ENCODE assay signal across 11 cellular contexts in the genomic region with DNA sequence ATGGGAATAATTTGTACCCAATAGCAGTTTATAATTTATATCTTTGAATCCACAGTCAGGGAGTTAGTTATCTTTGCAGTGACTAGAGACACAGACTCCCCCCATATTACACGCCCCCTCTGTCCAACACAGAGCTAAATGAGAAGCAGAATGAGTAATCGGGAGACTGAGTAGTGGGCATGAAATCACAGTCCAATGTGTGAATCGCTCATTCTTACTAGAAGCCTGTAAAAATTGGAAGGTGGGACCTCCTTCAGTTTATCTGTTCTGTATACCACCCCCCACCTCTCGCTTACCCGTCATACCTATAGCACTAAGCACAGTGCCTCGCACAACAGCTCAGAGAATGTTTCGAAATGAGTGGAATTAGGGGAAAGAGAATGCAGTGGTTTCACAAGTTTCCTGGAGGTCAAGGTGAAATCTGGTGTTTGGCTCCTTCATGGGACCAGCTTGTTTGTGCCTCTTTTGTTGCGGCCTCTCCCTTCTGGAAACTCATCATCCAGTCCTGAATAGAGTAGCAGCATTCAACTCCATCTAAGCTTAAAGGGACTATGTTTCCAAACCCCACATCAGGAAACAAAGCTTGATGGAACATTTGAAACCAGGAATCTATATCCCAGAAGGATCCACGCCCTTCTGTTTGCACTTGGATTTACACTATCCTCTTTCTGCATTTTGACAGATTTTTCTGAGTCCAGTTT. TPM values are rescaled to one million over a fixed set of nuclear protein-coding genes. Genes with fewer than 3 reads are reported as not detected.
A peak's percentile ranks its signal among the peaks of the same experiment; 100 is the strongest.
DNase-seq lines count a peak whose midpoint lies in the region; ATAC-seq, FAIRE-seq and TF ChIP-seq lines count a peak whose summit lies in the region.
"Had no signal": no experiment of that assay in that cellular context is flagged by ENCODE, and none has a peak within 500 bp of the region (broad histone marks: within the 10 kb centered on the region; RNA-seq: fewer than 3 reads in every experiment).

No MANE protein-coding gene starts in this region.

- H3K36me3 ChIP-seq in K562 (ENCODE audit: control insufficient read depth, insufficient read depth, low read length) (no peaks in the 10 kb centered on the region), heart right ventricle (no peaks in the 10 kb centered on the region)

- intact Hi-C loops in K562 (cut with micrococcal nuclease) (loop anchor here (2.0 kb wide), 1 partner anchor 58 kb away; no protein-coding TSS in a partner anchor), heart right ventricle (cut with DNase I) (no loop called here)

- TF ChIP-seq RAD21 in K562 (CRISPR knock-in tag; conservative IDR thresholded peaks at IDR 0.05 in 1 of 2, IDR thresholded peaks at IDR 0.05 in 1 of 2), result no peak

- peak overlapping the region; percentile 73 for H3K27ac ChIP-seq in K562 (ENCODE audit: extremely low read depth, low read depth, low read length)
- H3K27ac ChIP-seq in heart right ventricle, result no peak overlapping the region

- POLR2A ChIA-PET in K562 (lab: Yijun Ruan, JAX), result interaction anchor here (0.5 to 2.0 kb wide), 25 partner anchors 8 to 72 kb away, joined by 3 to 9 read pairs (median 4); no protein-coding TSS in a partner anchor

- H2AFZ ChIP-seq in K562 (ENCODE audit: low read depth, low read length), result peak overlapping the region; percentile 56

- H3K4me3 Mint-ChIP-seq in activated T-cell treated with anti-CD3 and anti-CD28 coated beads, Interleukin-2, amount 50 U/mL, for 24 hours, result peak overlapping the region; percentile 23
- H3K4me3 Mint-ChIP-seq in stimulated activated naive CD8-positive, alpha-beta T cell treated with anti-CD3 and anti-CD28 coated beads, Interleukin-15, Interleukin-2, amounts not matched to agents 100 ng/mL and 50 ng/mL, for 24 hours, result no peak overlapping the region
- H3K4me3 Mint-ChIP-seq: stimulated activated naive B cell treated with anti-CD40 and anti-IgM and Interleukin-4, amounts not matched to agents 10 μg/mL and 1 μg/mL and 100 μg/mL, for 72 hours had no signal

- H3K79me2 ChIP-seq in K562 (ENCODE audit: control insufficient read depth, insufficient read depth, low read length), result no peaks in the 10 kb centered on the region

- peak overlapping the region; percentile 89 for H3K27ac Mint-ChIP-seq in activated T-cell treated with anti-CD3 and anti-CD28 coated beads, Interleukin-2, amount 50 U/mL, for 24 hours
- H3K27ac Mint-ChIP-seq in stimulated activated naive CD8-positive, alpha-beta T cell treated with anti-CD3 and anti-CD28 coated beads, Interleukin-15, Interleukin-2, amounts not matched to agents 100 ng/mL and 50 ng/mL, for 24 hours, result peak overlapping the region; percentile 18
- H3K27ac Mint-ChIP-seq: stimulated activated naive B cell treated with anti-CD40 and anti-IgM and Interleukin-4, amounts not matched to agents 10 μg/mL and 1 μg/mL and 100 μg/mL, for 72 hours had no signal

- H3K9me3 ChIP-seq in K562 (replicated peaks; ENCODE audit: control insufficient read depth, insufficient read depth, low read depth, low read length) (no peaks in the 10 kb centered on the region), heart right ventricle (no peaks in the 10 kb centered on the region)

- no peaks in the 10 kb centered on the region for H3K36me3 Mint-ChIP-seq in activated T-cell treated with anti-CD3 and anti-CD28 coated beads, Interleukin-2, amount 50 U/mL, for 24 hours (ENCODE audit: low read depth)
- no peaks in the 10 kb centered on the region for H3K36me3 Mint-ChIP-seq in stimulated activated naive CD8-positive, alpha-beta T cell treated with anti-CD3 and anti-CD28 coated beads, Interleukin-15, Interleukin-2, amounts not matched to agents 100 ng/mL and 50 ng/mL, for 24 hours (ENCODE audit: low read depth)
- H3K36me3 Mint-ChIP-seq: stimulated activated naive B cell treated with anti-CD40 and anti-IgM and Interleukin-4, amounts not matched to agents 10 μg/mL and 1 μg/mL and 100 μg/mL, for 72 hours had no signal

- peak overlapping the region; percentile 12 to 51; a peak in 3 of 4 replicates for H3K9ac ChIP-seq in K562 (ENCODE audit: insufficient read depth in 1 of 2, low read depth in 2 of 2, low read length in 2 of 2)

- WGBS in K562 (ENCODE audit: insufficient coverage, low coverage, missing lambda C conversion rate), result 36% methylated on average over 9 of the region's 9 CpGs
- WGBS in heart right ventricle, 2 donors, result 90% methylated on average over 9 of the region's 9 CpGs

- ATAC-seq in HG03442 (IDR thresholded peaks at IDR 0.05; ENCODE audit: unreplicated experiment) (peak; percentile 61), K562 (peak; percentile 27), heart right ventricle (no peak)

- no peak for TF ChIP-seq POLR2A in K562 (conservative IDR thresholded peaks at IDR 0.05)

- peaks cover 32% of the 10 kb centered on the region for H3K4me1 Mint-ChIP-seq in activated T-cell treated with anti-CD3 and anti-CD28 coated beads, Interleukin-2, amount 50 U/mL, for 24 hours (ENCODE audit: low read depth)
- H3K4me1 Mint-ChIP-seq in stimulated activated naive CD8-positive, alpha-beta T cell treated with anti-CD3 and anti-CD28 coated beads, Interleukin-15, Interleukin-2, amounts not matched to agents 100 ng/mL and 50 ng/mL, for 24 hours (ENCODE audit: low read depth), result peaks cover 20% of the 10 kb centered on the region
- H3K4me1 Mint-ChIP-seq: stimulated activated naive B cell treated with anti-CD40 and anti-IgM and Interleukin-4, amounts not matched to agents 10 μg/mL and 1 μg/mL and 100 μg/mL, for 72 hours had no signal

- in situ Hi-C loops in K562 (cut with MboI), result no loop called here

- no peaks in the 10 kb centered on the region for H3K27me3 Mint-ChIP-seq in activated T-cell treated with anti-CD3 and anti-CD28 coated beads, Interleukin-2, amount 50 U/mL, for 24 hours
- no peaks in the 10 kb centered on the region for H3K27me3 Mint-ChIP-seq in stimulated activated naive CD8-positive, alpha-beta T cell treated with anti-CD3 and anti-CD28 coated beads, Interleukin-15, Interleukin-2, amounts not matched to agents 100 ng/mL and 50 ng/mL, for 24 hours

- BruUV-seq in K562 (replicated peaks; lab: Mats Ljungman, UMichigan), result no TSS peak

- no peaks in the 10 kb centered on the region for H4K20me1 ChIP-seq in K562 (replicated peaks; ENCODE audit: control insufficient read depth, insufficient read depth, low read length)

- TF ChIP-seq CTCF in K562 (IDR thresholded peaks at IDR 0.05 in 2 of 3, conservative IDR thresholded peaks at IDR 0.05 in 1 of 3; ENCODE audit: insufficient read depth in 2 of 3, low read depth in 1 of 3, low read length in 3 of 3) (no peak), heart right ventricle (IDR thresholded peaks at IDR 0.05) (no peak)

- H3K4me2 ChIP-seq in K562 (ENCODE audit: insufficient read depth, low read length), result peak overlapping the region; percentile 74

- H3K4me1 ChIP-seq in K562 (replicated peaks in 1 of 2; ENCODE audit: control insufficient read depth in 2 of 2, insufficient read depth in 2 of 2, low read length in 2 of 2) (peaks cover 46 to 59% of the 10 kb centered on the region in 2 experiments), heart right ventricle (peaks cover 0 to 8% (median 0%) of the 10 kb centered on the region in 9 donors)

- no peaks in the 10 kb centered on the region for H3K9me3 Mint-ChIP-seq in activated T-cell treated with anti-CD3 and anti-CD28 coated beads, Interleukin-2, amount 50 U/mL, for 24 hours
- H3K9me3 Mint-ChIP-seq in stimulated activated naive CD8-positive, alpha-beta T cell treated with anti-CD3 and anti-CD28 coated beads, Interleukin-15, Interleukin-2, amounts not matched to agents 100 ng/mL and 50 ng/mL, for 24 hours, result no peaks in the 10 kb centered on the region
- H3K9me3 Mint-ChIP-seq: stimulated activated naive B cell treated with anti-CD40 and anti-IgM and Interleukin-4, amounts not matched to agents 10 μg/mL and 1 μg/mL and 100 μg/mL, for 72 hours had no signal

- no peak for DNase-seq in activated T-cell treated with anti-CD3 and anti-CD28 coated beads, Interleukin-2, amount 50 U/mL, for 24 hours
- DNase-seq in activated T-cell treated with anti-CD3 and anti-CD28 coated beads, Interleukin-2, amount 50 U/mL, for 1 hour, result no peak
- no peak for DNase-seq in K562 (ENCODE audit: extremely low read depth in 1 of 4, low spot score in 3 of 4)
- no peak for DNase-seq in KG1 (lab: John Stamatoyannopoulos, UW)
- no peak for DNase-seq in DMS153 (lab: John Stamatoyannopoulos, UW)
- no peak for DNase-seq in heart right ventricle
- DNase-seq: H7; NCI-H2107; stimulated activated naive B cell treated with anti-CD40 and anti-IgM and Interleukin-4, amounts not matched to agents 10 μg/mL and 1 μg/mL and 100 μg/mL, for 72 hours had no signal

- TF ChIP-seq EP300 in K562 (IDR thresholded peaks at IDR 0.05; ENCODE audit: low read length), result no peak; the same call in 1 of the 2 replicates

- no peak for FAIRE-seq in K562 (lab: Jason Lieb, UNC)

- H3K27me3 ChIP-seq in K562 (ENCODE audit: control insufficient read depth in 2 of 2, insufficient read depth in 2 of 2, low read length in 2 of 2) (no peaks in the 10 kb centered on the region), heart right ventricle (no peaks in the 10 kb centered on the region)

- no peaks in the 10 kb centered on the region for H3K9me1 ChIP-seq in K562 (ENCODE audit: control insufficient read depth, insufficient read depth, low read length)

- no peak overlapping the region for H3K4me3 ChIP-seq in K562
- H3K4me3 ChIP-seq in heart right ventricle, result no peak overlapping the region

- CTCF ChIA-PET in K562 (lab: Yijun Ruan, JAX; ENCODE audit: low intra/inter-chr PET ratio), result no interaction called here

TF ChIP-seq in K562, 482 proteins besides CTCF, POLR2A, EP300 and RAD21 (continues in another document):
- no peak for TF ChIP-seq HDAC2 (IDR thresholded peaks at IDR 0.05)

RNA-seq across cellular contexts. Expression of gene PIM1, which starts 59.3 kb away (rescaled TPM):
- total RNA-seq in K562 (2011; cell fraction: chromatin; rRNA removed; ENCODE audit: low replicate concordance), result 217 and 312 TPM in 2 replicates
- total RNA-seq in K562 (2011; cell fraction: nucleolus; rRNA removed), result 221 and 239 TPM in 2 replicates
- total RNA-seq in K562 (2011; cell fraction: nucleoplasm; rRNA removed), result 299 and 384 TPM in 2 replicates
- total RNA-seq in K562 (2014; rRNA removed) (169 and 190 TPM in 2 replicates), K562 (2014; rRNA removed; fragmentation: Illumina TruSeq; extraction: Trizol) (175 and 193 TPM in 2 replicates), K562 (2015; rRNA removed; fragmentation: Illumina TruSeq; extraction: Trizol) (211 and 212 TPM in 2 replicates), K562 (2021) (358 and 364 TPM in 2 replicates), heart right ventricle (100 to 1,000 TPM in 1 of 10 donors, 10 to 100 TPM in 7, 1 to 10 TPM in 2; 9.2 to 106 (median 18.0) TPM)
- polyA plus RNA-seq in K562 (2011; rRNA removed) (296 and 429 TPM in 2 replicates), K562 (2014; fragmentation: Illumina TruSeq; extraction: Trizol) (574 and 789 TPM in 2 replicates), K562 (2014; fragmentation: Nextera tagmentation; extraction: Ambion mirVana) (10 to 100 TPM; 19.0 to 62.4 TPM), K562 (2014; rRNA removed) (235 and 249 TPM in 2 replicates), heart right ventricle (10 to 100 TPM in 1 of 2 donors, 1 to 10 TPM in 1; 9.4 to 10.8 TPM)
- 314 and 336 TPM in 2 replicates for polyA plus RNA-seq in K562 (2011; cell fraction: cytosol; rRNA removed)
- polyA plus RNA-seq in K562 (2011; cell fraction: nucleus; rRNA removed), result 653 and 742 TPM in 2 replicates
- 412 and 745 TPM in 2 replicates for polyA plus RNA-seq in K562 (2012)
- 158 and 187 TPM in 2 replicates for polyA minus RNA-seq in K562 (2011; rRNA and poly(A)+ RNA removed)
- 162 and 207 TPM in 2 replicates for polyA minus RNA-seq in K562 (2011; cell fraction: cytosol; rRNA and poly(A)+ RNA removed)
- polyA minus RNA-seq in K562 (2011; cell fraction: nucleus; rRNA and poly(A)+ RNA removed), result 177 and 202 TPM in 2 replicates

Comparison
In these comparisons a context has a peak if more than half of its experiments do, and no peak if none do; other contexts are left out.
1. ATAC-seq: peak in HG03442 (single experiment) and K562 (single experiment); none in heart right ventricle (0 of 8).